8 cellular contexts compared by ENCODE assay signal in the genomic region with DNA sequence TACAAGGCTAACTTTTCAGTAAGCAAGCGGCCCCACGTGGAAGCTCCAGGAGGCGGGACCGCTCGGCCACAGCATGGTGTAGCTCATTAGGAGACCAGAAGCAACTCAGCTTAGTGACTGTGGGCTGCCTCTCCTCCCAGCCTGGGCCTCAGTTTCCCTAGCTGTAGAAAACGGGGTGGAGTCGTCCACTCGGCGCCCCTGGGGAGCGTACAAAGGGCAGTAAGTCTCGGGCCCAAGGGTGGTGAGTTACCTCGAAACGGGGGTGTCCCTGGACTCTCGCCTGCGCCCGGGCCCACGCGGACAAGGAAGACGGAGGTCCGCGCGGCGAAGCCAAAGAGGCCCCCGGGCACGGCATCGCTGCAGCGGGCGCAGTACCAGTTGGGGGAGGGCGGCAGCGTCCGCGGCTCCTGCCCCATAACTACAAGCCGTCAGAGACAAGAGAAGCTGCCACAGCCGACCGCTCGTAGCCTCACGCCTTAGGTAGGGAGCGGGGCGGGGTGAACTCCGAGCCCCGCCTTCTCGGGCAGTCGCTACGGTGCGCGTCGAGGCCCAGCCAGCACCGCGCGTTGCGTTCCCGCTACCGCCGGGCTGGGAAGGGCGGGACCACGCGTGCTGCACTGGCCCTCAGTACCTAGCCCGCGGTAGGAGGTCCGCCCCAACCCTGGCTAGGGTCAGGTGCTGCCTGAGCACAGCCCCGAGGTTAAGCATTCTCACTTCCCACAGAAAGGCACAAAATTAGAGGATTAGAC. TPM values are rescaled to one million over a fixed set of nuclear protein-coding genes. Genes with fewer than 3 reads are reported as not detected.
DNase-seq lines count a peak whose midpoint lies in the region; ATAC-seq and TF ChIP-seq lines count a peak whose summit lies in the region.

GEMIN5 (minus strand) TSS at position 494 of the 749 bp plus-strand sequence; CDS start at position 416, 78 bp downstream.

- DNase-seq in AG10803 (ENCODE audit: low read depth) (peak; percentile 77), NCI-H345 treated with DMSO at 0.1 percent for 48 hours (lab: John Stamatoyannopoulos, UW; ENCODE audit: unreplicated experiment) (peak; percentile 55), kidney tubule cell (ENCODE audit: low spot score) (peak; percentile 91)
- peak; percentile 92 for DNase-seq in activated CD4-positive, alpha-beta T cell treated with anti-CD3 and anti-CD28 coated beads for 36 hours
- DNase-seq in stimulated activated CD4-positive, alpha-beta T cell treated with anti-CD3 and anti-CD28 coated beads, Interleukin-1b, Interleukin-23, amount 100 ng/mL, for 24 hours (ENCODE audit: low read depth in 4 of 4, low spot score in 1 of 4), result peak; percentile 67 to 79 (median 72)

- peaks cover 50% of the 10 kb centered on the region for H3K4me1 Mint-ChIP-seq in activated CD4-positive, alpha-beta T cell treated with anti-CD3 and anti-CD28 coated beads for 36 hours

- ATAC-seq in HG03175 (IDR thresholded peaks at IDR 0.05; ENCODE audit: unreplicated experiment), result peak; percentile 85
- ATAC-seq in activated CD4-positive, alpha-beta T cell treated with anti-CD3 and anti-CD28 coated beads for 36 hours, result peak; percentile 91

- peak within 1 kb of the TSS; percentile 86 for H3K4me3 Mint-ChIP-seq in activated CD4-positive, alpha-beta T cell treated with anti-CD3 and anti-CD28 coated beads for 36 hours

- H3K27ac ChIP-seq in cingulate gyrus (ENCODE audit: low read depth, low read length), result peak within 1 kb of the TSS; percentile 76

- peak within 1 kb of the TSS; percentile 77 for H3K27ac Mint-ChIP-seq in activated CD4-positive, alpha-beta T cell treated with anti-CD3 and anti-CD28 coated beads for 36 hours

- POLR2A ChIA-PET in activated CD4-positive, alpha-beta T cell treated with anti-CD3 and anti-CD28 coated beads for 36 hours (lab: Charles Lee), result interaction anchor here (0.5 to 1.7 kb wide), 3 partner anchors 79 to 209 kb away, joined by 3 to 5 read pairs (median 3); partner anchors contain the start of gene CNOT8

- H3K27me3 Mint-ChIP-seq in activated CD4-positive, alpha-beta T cell treated with anti-CD3 and anti-CD28 coated beads for 36 hours, result no peaks in the 10 kb centered on the region

- intact Hi-C loops in activated CD4-positive, alpha-beta T cell treated with anti-CD3 and anti-CD28 coated beads for 36 hours (cut with DNase I, micrococcal nuclease), result loop anchor here (1.0 to 5.0 kb wide), 3 partner anchors 80 to 901 kb away; partner anchors contain the start of genes CNOT8 (in 1 of the 2), FAM114A2 (in 1 of the 2), LARP1 (in 1 of the 2) and MFAP3 (in 1 of the 2)

- H3K36me3 Mint-ChIP-seq in activated CD4-positive, alpha-beta T cell treated with anti-CD3 and anti-CD28 coated beads for 36 hours (ENCODE audit: low read depth), result peaks cover 18% of the 10 kb centered on the region

- TF ChIP-seq POLR2A in GM18951 (IDR thresholded peaks at IDR 0.05; ENCODE audit: extremely low read depth, insufficient read depth, insufficient read length), result peak; percentile 81

- no peaks in the 10 kb centered on the region for H3K9me3 Mint-ChIP-seq in activated CD4-positive, alpha-beta T cell treated with anti-CD3 and anti-CD28 coated beads for 36 hours (ENCODE audit: low read depth)

- peak within 1 kb of the TSS; percentile 90 for H3K4me3 ChIP-seq in AG10803 (ENCODE audit: low read length)

- TF ChIP-seq CTCF in AG10803 (conservative IDR thresholded peaks at IDR 0.05; ENCODE audit: low read length), result no peak

- in situ Hi-C loops in GM18951 (cut with MboI; ENCODE audit: low sequenced_read_pairs, unreplicated experiment), result no loop called here

- CTCF ChIA-PET in activated CD4-positive, alpha-beta T cell treated with anti-CD3 and anti-CD28 coated beads for 36 hours (lab: Charles Lee), result interaction anchor here (0.8 to 1.7 kb wide), 4 partner anchors 11 to 288 kb away, joined by 3 to 5 read pairs (median 4); no protein-coding TSS in a partner anchor

RNA-seq across cellular contexts. Expression of gene GEMIN5, which starts in this region (rescaled TPM):
- 10 to 100 TPM; 32.9 to 33.0 TPM for total RNA-seq in activated CD4-positive, alpha-beta T cell treated with anti-CD3 and anti-CD28 coated beads for 36 hours

Comparison
In these comparisons a context has a peak if more than half of its experiments do, and no peak if none do; other contexts are left out.
1. Peak in every context shown above with its lines: DNase-seq, ATAC-seq, H3K4me3 ChIP-seq and H3K27ac ChIP-seq.